16 cellular contexts compared by ENCODE assay signal in the genomic region with DNA sequence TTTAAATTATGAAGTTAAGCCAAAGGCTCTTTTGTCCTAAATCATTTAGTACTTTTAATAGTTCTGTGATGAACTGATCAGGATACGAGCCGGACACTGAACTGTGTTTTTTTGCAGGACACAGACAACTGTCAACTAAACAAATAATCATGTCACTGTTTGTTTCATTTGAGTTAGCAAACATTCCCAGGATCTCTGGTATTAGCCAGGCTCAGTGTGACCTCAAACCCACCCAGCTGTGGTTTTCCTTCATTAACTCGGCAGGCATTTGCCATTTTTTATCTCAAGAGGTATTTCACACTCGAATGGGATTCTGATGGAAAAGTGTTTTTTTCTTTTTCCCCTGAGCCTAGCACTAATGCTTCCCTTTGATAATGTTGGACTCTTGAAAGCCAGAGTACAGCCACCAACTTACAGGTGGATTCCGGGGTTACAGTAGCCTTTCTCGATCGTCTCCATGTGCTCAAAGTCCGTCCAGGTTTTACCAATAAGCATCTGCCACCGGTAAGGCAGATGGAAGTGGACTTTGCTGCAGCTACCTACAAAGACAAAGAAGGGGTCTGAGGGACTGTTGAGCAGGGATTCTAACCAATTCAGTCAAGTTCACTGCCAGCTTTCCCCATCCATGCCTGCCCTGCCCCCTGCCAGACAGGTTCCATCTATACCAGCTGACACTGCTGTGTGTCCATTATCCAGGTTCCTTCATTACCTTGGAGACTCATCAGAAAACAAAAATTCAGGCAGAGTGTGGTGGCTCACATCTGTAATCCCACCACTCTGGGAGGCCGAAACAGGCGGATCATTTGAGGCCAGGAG. TPM values are rescaled to one million over a fixed set of nuclear protein-coding genes. Genes with fewer than 3 reads are reported as not detected.
A peak's percentile ranks its signal among the peaks of the same experiment; 100 is the strongest.
DNase-seq lines count a peak whose midpoint lies in the region; TF ChIP-seq lines count a peak whose summit lies in the region.
"Had no signal": no experiment of that assay in that cellular context is flagged by ENCODE, and none has a peak within 500 bp of the region (broad histone marks: within the 10 kb centered on the region; RNA-seq: fewer than 3 reads in every experiment).

No MANE protein-coding gene starts in this region.

- H3K36me3 ChIP-seq in mesendoderm (ENCODE audit: control insufficient read depth, insufficient read depth, low read length): peaks cover 13% of the 10 kb centered on the region
- no peaks in the 10 kb centered on the region for H3K36me3 ChIP-seq in ovary

- peaks cover 15% of the 10 kb centered on the region for H3K36me3 Mint-ChIP-seq in activated naive CD8-positive, alpha-beta T cell

- no peak overlapping the region for H3K4ac ChIP-seq in mesendoderm (ENCODE audit: low read depth, low read length)

- no CpG with 5 or more reads among the region's 11 CpGs for WGBS in mesendoderm (ENCODE audit: extremely low coverage, insufficient coverage, low lambda C conversion rate)
- 81 to 85% (median 81%) methylated on average over 11 of the region's 11 CpGs for WGBS in ovary, 3 donors

- no peak overlapping the region for H2AK5ac ChIP-seq in mesendoderm (ENCODE audit: low read length)

- H3K4me1 ChIP-seq in mesendoderm (ENCODE audit: control insufficient read depth, low read depth, low read length) (no peaks in the 10 kb centered on the region), ovary (ENCODE audit: insufficient read depth) (peaks cover 2% of the 10 kb centered on the region)

- H3K4me3 ChIP-seq in mesendoderm (ENCODE audit: low read length) (no peak overlapping the region), ovary (no peak overlapping the region)
- H3K4me3 ChIP-seq: cardiac muscle cell had no signal

- H3K27ac Mint-ChIP-seq in activated naive CD8-positive, alpha-beta T cell: peak overlapping the region; percentile 75

- no peak for TF ChIP-seq CTCF in C4-2B (conservative IDR thresholded peaks at IDR 0.05)
- TF ChIP-seq CTCF in ovary (IDR thresholded peaks at IDR 0.05): no peak

- no peaks in the 10 kb centered on the region for H3K9me3 Mint-ChIP-seq in activated naive CD8-positive, alpha-beta T cell (ENCODE audit: low read depth)

- H3K9ac ChIP-seq in mesendoderm (ENCODE audit: low read length): no peak overlapping the region

- H3K27me3 Mint-ChIP-seq in activated naive CD8-positive, alpha-beta T cell: no peaks in the 10 kb centered on the region

- H2BK5ac ChIP-seq in mesendoderm (ENCODE audit: low read length): no peak overlapping the region

- H2BK15ac ChIP-seq in mesendoderm (replicated peaks; ENCODE audit: low read depth): no peak overlapping the region

- no peak overlapping the region for H3K23ac ChIP-seq in mesendoderm (ENCODE audit: low read length)

- no peak overlapping the region for H3K4me3 Mint-ChIP-seq in activated naive CD8-positive, alpha-beta T cell

- no peak overlapping the region for H3K18ac ChIP-seq in mesendoderm (ENCODE audit: low read length)

- no peaks in the 10 kb centered on the region for H3K27me3 ChIP-seq in mesendoderm (ENCODE audit: insufficient read depth, low read length, poor library complexity)
- no peaks in the 10 kb centered on the region for H3K27me3 ChIP-seq in ovary
- H3K27me3 ChIP-seq: cardiac muscle cell, foreskin keratinocyte had no signal

- no peak overlapping the region for H2BK120ac ChIP-seq in mesendoderm (ENCODE audit: low read depth, low read length)

- no peak overlapping the region for H4K5ac ChIP-seq in mesendoderm (ENCODE audit: low read length)

- intact Hi-C loops in ovary (cut with DNase I): loop anchor here in 1 of 4 donors (5.0 to 10.0 kb wide), 2 partner anchors 59 to 181 kb away; no protein-coding TSS in a partner anchor

- H3K4me1 Mint-ChIP-seq in activated naive CD8-positive, alpha-beta T cell (ENCODE audit: low read depth): peaks cover 69% of the 10 kb centered on the region

- no peak overlapping the region for H3K4me2 ChIP-seq in mesendoderm (ENCODE audit: low read length)

- no peak for TF ChIP-seq POLR2A in ovary (IDR thresholded peaks at IDR 0.05)

- TF ChIP-seq EP300 in ovary (IDR thresholded peaks at IDR 0.05): no peak

- DNase-seq in DMS53 (lab: John Stamatoyannopoulos, UW) (peak; percentile 84), mesendoderm (peak; percentile 28), NCI-H2196 (lab: John Stamatoyannopoulos, UW; ENCODE audit: unreplicated experiment) (no peak), GM19240 (ENCODE audit: insufficient read length, low spot score) (no peak), NCI-H1694 (lab: John Stamatoyannopoulos, UW) (no peak), ovary (no peak)
- DNase-seq: activated gamma-delta T cell, foreskin keratinocyte, midbrain, NCI-H1417 treated with DMSO at 0.1 percent for 48 hours, NCI-H446 treated with DMSO at 0.1 percent for 48 hours, posterior cingulate gyrus had no signal

- H3K9me3 ChIP-seq in ovary: no peaks in the 10 kb centered on the region

- no peak overlapping the region for H4K8ac ChIP-seq in mesendoderm (ENCODE audit: low read depth, low read length)

- H3K79me1 ChIP-seq in mesendoderm (ENCODE audit: low read length): no peaks in the 10 kb centered on the region

- H3K27ac ChIP-seq in C4-2B (peak overlapping the region; percentile 58), mesendoderm (ENCODE audit: low read depth, low read length) (peak overlapping the region; percentile 15), ovary (no peak overlapping the region)
- H3K27ac ChIP-seq: cardiac muscle cell, foreskin keratinocyte had no signal

- no peaks in the 10 kb centered on the region for H3K79me2 ChIP-seq in mesendoderm (ENCODE audit: control insufficient read depth, insufficient read depth, low read length)

- no peak overlapping the region for H3K56ac ChIP-seq in mesendoderm (ENCODE audit: low read length)

RNA-seq across cellular contexts. Expression of a gene that starts 33.4 kb away (rescaled TPM):
- 46.4 TPM for polyA plus RNA-seq in mesendoderm (2013, experiment 1 of 2)
- polyA plus RNA-seq in mesendoderm (2013, experiment 2 of 2): 44.8 TPM
- total RNA-seq in ovary: 10 to 100 TPM; 17.5 to 36.2 (median 25.0) TPM
- polyA plus RNA-seq in ovary: 10 to 100 TPM in 1 of 2 donors, 1 to 10 TPM in 1; 8.5 to 47.6 TPM

RNA-seq across cellular contexts. Expression of a gene that starts 40.2 kb away (rescaled TPM):
- 3.8 TPM for polyA plus RNA-seq in mesendoderm (2013, experiment 1 of 2)
- polyA plus RNA-seq in mesendoderm (2013, experiment 2 of 2): 3.6 TPM
- total RNA-seq in ovary: 10 to 100 TPM; 21.3 to 46.4 (median 25.2) TPM
- polyA plus RNA-seq in ovary: 1 to 10 TPM; 2.6 to 7.0 TPM
- total RNA-seq: OCI-LY7 had no signal

Comparison
In these comparisons a context has a peak if more than half of its experiments do, and no peak if none do; other contexts are left out.
1. H3K27ac ChIP-seq: peak in C4-2B (single experiment) and mesendoderm (single experiment); none in ovary (0 of 2).
2. DNase-seq: peak in DMS53 (single experiment) and mesendoderm (single experiment); none in NCI-H2196 (single experiment), GM19240 (single experiment), NCI-H1694 (single experiment) and ovary (0 of 5).